17 cellular contexts compared by ENCODE assay signal in the genomic region with DNA sequence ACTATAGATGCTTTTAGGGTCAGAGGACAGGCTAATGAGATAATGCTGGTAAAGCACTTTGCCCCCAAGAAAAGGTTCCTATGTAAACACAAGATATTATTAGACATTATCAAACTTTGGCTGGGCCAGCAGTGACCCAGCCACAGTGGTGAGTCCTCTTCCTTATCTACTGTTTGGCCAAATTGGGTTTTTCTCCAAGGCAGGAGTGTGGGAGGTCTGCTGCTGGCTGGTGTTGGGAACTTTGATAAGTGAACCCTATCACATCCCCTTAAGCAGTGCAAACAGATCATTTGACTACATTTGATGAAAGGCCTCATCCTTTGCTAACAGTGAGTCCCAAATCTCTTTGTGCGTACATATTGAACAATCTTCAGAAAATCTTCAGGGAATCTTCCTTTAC. TPM values are rescaled to one million over a fixed set of nuclear protein-coding genes. Genes with fewer than 3 reads are reported as not detected.
A peak's percentile ranks its signal among the peaks of the same experiment; 100 is the strongest.
DNase-seq lines count a peak whose midpoint lies in the region; ATAC-seq, FAIRE-seq and TF ChIP-seq lines count a peak whose summit lies in the region.
"Had no signal": no experiment of that assay in that cellular context is flagged by ENCODE, and none has a peak within 500 bp of the region (broad histone marks: within the 10 kb centered on the region; RNA-seq: fewer than 3 reads in every experiment).

No MANE protein-coding gene starts in this region.

- intact Hi-C loops in Caco-2 (cut with micrococcal nuclease; ENCODE audit: unreplicated experiment): loop anchor here (1.0 kb wide), 1 partner anchor 11 kb away; no protein-coding TSS in a partner anchor
- intact Hi-C loops in K562 (cut with micrococcal nuclease): loop anchor here (10.0 kb wide), 1 partner anchor 185 kb away; no protein-coding TSS in a partner anchor
- intact Hi-C loops in ascending aorta (cut with DNase I): no loop called here

- TF ChIP-seq RAD21 in K562 (CRISPR knock-in tag; conservative IDR thresholded peaks at IDR 0.05 in 1 of 2, IDR thresholded peaks at IDR 0.05 in 1 of 2): no peak

- no peak overlapping the region for H3K4me2 ChIP-seq in K562 (ENCODE audit: insufficient read depth, low read length)
- H3K4me2 ChIP-seq: BLaER1 treated with 17β-estradiol and CSF1 and Interleukin-3, amounts not matched to agents 10 nM and 100 nM had no signal

- H4K20me1 ChIP-seq in K562 (replicated peaks; ENCODE audit: control insufficient read depth, insufficient read depth, low read length): no peaks in the 10 kb centered on the region
- H4K20me1 ChIP-seq: BLaER1 treated with 17β-estradiol and CSF1 and Interleukin-3, amounts not matched to agents 10 nM and 100 nM had no signal

- H3K4me1 ChIP-seq in Caco-2 (peaks cover 71% of the 10 kb centered on the region), K562 (replicated peaks in 1 of 2; ENCODE audit: control insufficient read depth in 2 of 2, insufficient read depth in 2 of 2, low read length in 2 of 2) (peaks cover 0 to 4% of the 10 kb centered on the region in 2 experiments; a peak in 1 of 5 replicates), ascending aorta (no peaks in the 10 kb centered on the region)
- H3K4me1 ChIP-seq: BLaER1 treated with 17β-estradiol and CSF1 and Interleukin-3, amounts not matched to agents 10 nM and 100 nM; HAP-1 had no signal

- H3K4me1 Mint-ChIP-seq in Caco-2 (ENCODE audit: low read depth, unreplicated experiment) (peaks cover 54% of the 10 kb centered on the region), progenitor cell of endocrine pancreas (ENCODE audit: low read depth) (peaks cover 18% of the 10 kb centered on the region)

- no peaks in the 10 kb centered on the region for H3K9me1 ChIP-seq in K562 (ENCODE audit: control insufficient read depth, insufficient read depth, low read length)

- TF ChIP-seq CTCF in Caco-2 (IDR thresholded peaks at IDR 0.05; ENCODE audit: insufficient read depth in 1 of 2, low read depth in 1 of 2, low read length in 1 of 2, severe bottlenecking in 1 of 2, unreplicated experiment in 1 of 2): no peak
- TF ChIP-seq CTCF in K562 (IDR thresholded peaks at IDR 0.05 in 2 of 3, conservative IDR thresholded peaks at IDR 0.05 in 1 of 3; ENCODE audit: insufficient read depth in 2 of 3, low read depth in 1 of 3, low read length in 3 of 3): no peak
- no peak for TF ChIP-seq CTCF in progenitor cell of endocrine pancreas (IDR thresholded peaks at IDR 0.05; ENCODE audit: unreplicated experiment)
- TF ChIP-seq CTCF in ascending aorta (IDR thresholded peaks at IDR 0.05): no peak

- peak; percentile 21; the same call in 1 of the 2 replicates for TF ChIP-seq EP300 in K562 (IDR thresholded peaks at IDR 0.05; ENCODE audit: low read length)

- H3K79me2 ChIP-seq in K562 (ENCODE audit: control insufficient read depth, insufficient read depth, low read length): no peaks in the 10 kb centered on the region

- H3K9ac ChIP-seq in K562 (ENCODE audit: insufficient read depth in 1 of 2, low read depth in 2 of 2, low read length in 2 of 2): no peak overlapping the region
- H3K9ac ChIP-seq: BLaER1 treated with 17β-estradiol and CSF1 and Interleukin-3, amounts not matched to agents 10 nM and 100 nM had no signal

- H3K27ac Mint-ChIP-seq in Caco-2 (ENCODE audit: unreplicated experiment) (peak overlapping the region; percentile 30), progenitor cell of endocrine pancreas (peak overlapping the region; percentile 40)
- H3K27ac Mint-ChIP-seq: CD4-positive, CD25-positive, alpha-beta regulatory T cell had no signal

- WGBS in K562 (ENCODE audit: insufficient coverage, low coverage, missing lambda C conversion rate): 0% methylated on average over 1 of the region's 1 CpG

- ATAC-seq in K562 (peak; percentile 79), HG02973 (IDR thresholded peaks at IDR 0.05; ENCODE audit: unreplicated experiment) (no peak), HG02678 (IDR thresholded peaks at IDR 0.05; ENCODE audit: unreplicated experiment) (no peak)

- in situ Hi-C loops in K562 (cut with MboI): no loop called here

- H3K4me3 Mint-ChIP-seq in Caco-2 (ENCODE audit: unreplicated experiment) (peak overlapping the region; percentile 17), progenitor cell of endocrine pancreas (ENCODE audit: low read depth) (no peak overlapping the region)
- H3K4me3 Mint-ChIP-seq: CD4-positive, CD25-positive, alpha-beta regulatory T cell had no signal

- no peaks in the 10 kb centered on the region for H3K9me3 ChIP-seq in Caco-2
- no peaks in the 10 kb centered on the region for H3K9me3 ChIP-seq in K562 (replicated peaks; ENCODE audit: control insufficient read depth, insufficient read depth, low read depth, low read length)
- H3K9me3 ChIP-seq in ascending aorta: no peaks in the 10 kb centered on the region
- H3K9me3 ChIP-seq: BLaER1 treated with 17β-estradiol and CSF1 and Interleukin-3, amounts not matched to agents 10 nM and 100 nM; HAP-1 had no signal

- H3K27me3 Mint-ChIP-seq in Caco-2 (ENCODE audit: insufficient read depth, unreplicated experiment) (no peaks in the 10 kb centered on the region), progenitor cell of endocrine pancreas (peaks cover 4% of the 10 kb centered on the region)

- CTCF ChIA-PET in Caco-2 (lab: Charles Lee): no interaction called here
- CTCF ChIA-PET in K562 (lab: Yijun Ruan, JAX; ENCODE audit: low intra/inter-chr PET ratio): no interaction called here

- H3K27ac ChIP-seq in K562 (ENCODE audit: extremely low read depth, low read depth, low read length) (no peak overlapping the region), ascending aorta (no peak overlapping the region)
- H3K27ac ChIP-seq: BLaER1 treated with 17β-estradiol and CSF1 and Interleukin-3, amounts not matched to agents 10 nM and 100 nM had no signal

- TF ChIP-seq POLR2A in K562 (conservative IDR thresholded peaks at IDR 0.05): no peak

- FAIRE-seq in K562 (lab: Jason Lieb, UNC): peak; percentile 62

- H3K9me3 Mint-ChIP-seq in Caco-2 (ENCODE audit: unreplicated experiment): no peaks in the 10 kb centered on the region
- no peaks in the 10 kb centered on the region for H3K9me3 Mint-ChIP-seq in progenitor cell of endocrine pancreas (ENCODE audit: low read depth)
- H3K9me3 Mint-ChIP-seq: CD4-positive, CD25-positive, alpha-beta regulatory T cell had no signal

- H3K36me3 Mint-ChIP-seq in Caco-2 (ENCODE audit: insufficient read depth, unreplicated experiment) (no peaks in the 10 kb centered on the region), progenitor cell of endocrine pancreas (ENCODE audit: insufficient read depth) (no peaks in the 10 kb centered on the region)
- H3K36me3 Mint-ChIP-seq: CD4-positive, CD25-positive, alpha-beta regulatory T cell had no signal

- no peaks in the 10 kb centered on the region; the same call in 1 of the 2 replicates for H3K36me3 ChIP-seq in Caco-2 (ENCODE audit: control insufficient read depth, insufficient read depth, low read length)
- no peaks in the 10 kb centered on the region for H3K36me3 ChIP-seq in K562 (ENCODE audit: control insufficient read depth, insufficient read depth, low read length)
- H3K36me3 ChIP-seq in ascending aorta: no peaks in the 10 kb centered on the region
- H3K36me3 ChIP-seq: BLaER1 treated with 17β-estradiol and CSF1 and Interleukin-3, amounts not matched to agents 10 nM and 100 nM; HAP-1 had no signal

- POLR2A ChIA-PET in Caco-2 (lab: Charles Lee): no interaction called here
- POLR2A ChIA-PET in K562 (lab: Yijun Ruan, JAX): no interaction called here

- H3K27me3 ChIP-seq in Caco-2 (replicated peaks; ENCODE audit: control insufficient read depth, insufficient read depth, low read length) (no peaks in the 10 kb centered on the region), K562 (ENCODE audit: control insufficient read depth in 2 of 2, insufficient read depth in 2 of 2, low read length in 2 of 2) (peaks cover 2 to 20% of the 10 kb centered on the region in 2 experiments; a peak in 3 of 5 replicates), ascending aorta (no peaks in the 10 kb centered on the region)
- H3K27me3 ChIP-seq: BLaER1 treated with 17β-estradiol and CSF1 and Interleukin-3, amounts not matched to agents 10 nM and 100 nM had no signal

- DNase-seq in Caco-2: peak; percentile 59 to 82
- peak; percentile 32 for DNase-seq in OCI-M2 (lab: John Stamatoyannopoulos, UW; ENCODE audit: unreplicated experiment)
- DNase-seq in K562 (ENCODE audit: extremely low read depth in 1 of 4, low spot score in 3 of 4): peak; percentile 14 to 70 (median 32)
- no peak for DNase-seq in progenitor cell of endocrine pancreas (ENCODE audit: low spot score, unreplicated experiment)
- no peak for DNase-seq in ascending aorta (ENCODE audit: low spot score in 2 of 2)
- DNase-seq: ACHN; CD4-positive, CD25-positive, alpha-beta regulatory T cell; DMS153; DND-41; GF-D8; IMR-90 had no signal

- H3K4me3 ChIP-seq in Caco-2 (ENCODE audit: low read depth, low read length) (no peak overlapping the region), K562 (no peak overlapping the region), ascending aorta (no peak overlapping the region)
- H3K4me3 ChIP-seq: BLaER1 treated with 17β-estradiol and CSF1 and Interleukin-3, amounts not matched to agents 10 nM and 100 nM; HAP-1 had no signal

- no peak overlapping the region for H2AFZ ChIP-seq in K562 (ENCODE audit: low read depth, low read length)

- BruUV-seq in Caco-2 (replicated peaks; lab: Mats Ljungman, UMichigan) (no TSS peak), K562 (replicated peaks; lab: Mats Ljungman, UMichigan) (no TSS peak)

RNA-seq across cellular contexts. Expression of a gene that starts 16.2 kb away (rescaled TPM):
- total RNA-seq in Caco-2 (2022): 40.4 and 41.4 TPM in 2 replicates
- 2.6 and 4.9 TPM in 2 replicates for total RNA-seq in K562 (2011; cell fraction: chromatin; rRNA removed; ENCODE audit: low replicate concordance)
- 7.0 and 7.5 TPM in 2 replicates for total RNA-seq in K562 (2011; cell fraction: nucleolus; rRNA removed)
- 4.4 and 4.5 TPM in 2 replicates for total RNA-seq in K562 (2011; cell fraction: nucleoplasm; rRNA removed)
- total RNA-seq in K562 (2014; rRNA removed): 0.91 and 1.6 TPM in 2 replicates
- total RNA-seq in K562 (2014; rRNA removed; fragmentation: Illumina TruSeq; extraction: Trizol): 0.54 and 0.69 TPM in 2 replicates
- total RNA-seq in K562 (2015; rRNA removed; fragmentation: Illumina TruSeq; extraction: Trizol): 0.54 and 0.57 TPM in 2 replicates
- 1.9 and 2.4 TPM in 2 replicates for total RNA-seq in K562 (2021)
- polyA plus RNA-seq in K562 (2011; rRNA removed): 0.72 and 0.85 TPM in 2 replicates
- 0.78 and 2.0 TPM in 2 replicates for polyA plus RNA-seq in K562 (2011; cell fraction: cytosol; rRNA removed)
- 1.1 and 2.1 TPM in 2 replicates for polyA plus RNA-seq in K562 (2011; cell fraction: nucleus; rRNA removed)
- polyA plus RNA-seq in K562 (2012): 0.87 and 1.7 TPM in 2 replicates
- 0.56 and 0.79 TPM in 2 replicates for polyA plus RNA-seq in K562 (2014; fragmentation: Illumina TruSeq; extraction: Trizol)
- polyA plus RNA-seq in K562 (2014; fragmentation: Nextera tagmentation; extraction: Ambion mirVana): under 1 TPM; 0.11 to 0.18 TPM
- 0.81 and 0.88 TPM in 2 replicates for polyA plus RNA-seq in K562 (2014; rRNA removed)
- 1.3 and 1.8 TPM in 2 replicates for polyA minus RNA-seq in K562 (2011; rRNA and poly(A)+ RNA removed)
- polyA minus RNA-seq in K562 (2011; cell fraction: cytosol; rRNA and poly(A)+ RNA removed): 2.7 and 2.8 TPM in 2 replicates
- 4.0 and 4.8 TPM in 2 replicates for polyA minus RNA-seq in K562 (2011; cell fraction: nucleus; rRNA and poly(A)+ RNA removed)
- total RNA-seq in progenitor cell of endocrine pancreas: 74.2 and 74.4 TPM in 2 replicates
- total RNA-seq in ascending aorta: 32.5 TPM

RNA-seq across cellular contexts. Expression of a gene that starts 23.2 kb away (rescaled TPM):
- 0.27 and 0.37 TPM in 2 replicates for total RNA-seq in Caco-2 (2022)
- not detected in 2 replicates for total RNA-seq in K562 (2011; cell fraction: chromatin; rRNA removed; ENCODE audit: low replicate concordance)
- not detected in 2 replicates for total RNA-seq in K562 (2011; cell fraction: nucleolus; rRNA removed)
- total RNA-seq in K562 (2011; cell fraction: nucleoplasm; rRNA removed): not detected in 2 replicates
- not detected in 2 replicates for total RNA-seq in K562 (2014; rRNA removed)
- total RNA-seq in K562 (2014; rRNA removed; fragmentation: Illumina TruSeq; extraction: Trizol): not detected in 2 replicates
- total RNA-seq in K562 (2015; rRNA removed; fragmentation: Illumina TruSeq; extraction: Trizol): not detected in 2 replicates
- not detected in 2 replicates for total RNA-seq in K562 (2021)
- polyA plus RNA-seq in K562 (2011; rRNA removed): not detected in 2 replicates
- not detected in 2 replicates for polyA plus RNA-seq in K562 (2011; cell fraction: cytosol; rRNA removed)
- polyA plus RNA-seq in K562 (2011; cell fraction: nucleus; rRNA removed): not detected in 2 replicates
- polyA plus RNA-seq in K562 (2012): not detected in 2 replicates
- polyA plus RNA-seq in K562 (2014; fragmentation: Illumina TruSeq; extraction: Trizol): not detected in 2 replicates
- not detected for polyA plus RNA-seq in K562 (2014; fragmentation: Nextera tagmentation; extraction: Ambion mirVana)
- polyA plus RNA-seq in K562 (2014; rRNA removed): not detected in 2 replicates
- polyA minus RNA-seq in K562 (2011; rRNA and poly(A)+ RNA removed): not detected in 2 replicates
- not detected in 2 replicates for polyA minus RNA-seq in K562 (2011; cell fraction: cytosol; rRNA and poly(A)+ RNA removed)
- not detected in 2 replicates for polyA minus RNA-seq in K562 (2011; cell fraction: nucleus; rRNA and poly(A)+ RNA removed)
- not detected in 2 replicates for total RNA-seq in progenitor cell of endocrine pancreas
- total RNA-seq in ascending aorta: 0.11 TPM
- total RNA-seq: A172; CD4-positive, CD25-positive, alpha-beta regulatory T cell; H1 had no signal
- polyA plus RNA-seq: CD4-positive, CD25-positive, alpha-beta regulatory T cell; H1 had no signal

Comparison
In these comparisons a context has a peak if more than half of its experiments do, and no peak if none do; other contexts are left out.
1. DNase-seq: peak in Caco-2 (2 of 2), OCI-M2 (single experiment) and K562 (4 of 4); none in progenitor cell of endocrine pancreas (single experiment) and ascending aorta (0 of 2).